In genomic region chr16:46803373-46803772, GRCh38 we compare ENCODE assay signal across 21 cellular contexts. TPM values are rescaled to one million over a fixed set of nuclear protein-coding genes. Genes with fewer than 3 reads are reported as not detected.
DNase-seq lines count a peak whose midpoint lies in the region; ATAC-seq, FAIRE-seq and TF ChIP-seq lines count a peak whose summit lies in the region.
"Had no signal": no experiment of that assay in that cellular context is flagged by ENCODE, and none has a peak within 500 bp of the region (broad histone marks: within the 10 kb centered on the region; RNA-seq: fewer than 3 reads in every experiment).

No MANE protein-coding gene starts in this region.

- H3K4me3 ChIP-seq in cardiac muscle cell (no peak overlapping the region), OCI-LY1 (ENCODE audit: low read depth, low read length, poor library complexity, severe bottlenecking) (no peak overlapping the region), H1 (ENCODE audit: extremely low read depth in 1 of 4, insufficient read depth in 2 of 4, low read depth in 3 of 4, low read length in 4 of 4) (no peak overlapping the region), brain microvascular endothelial cell (ENCODE audit: low read depth, low read length) (no peak overlapping the region)
- H3K4me3 ChIP-seq: Peyer's patch had no signal

- H2BK120ac ChIP-seq in H1 (replicated peaks; ENCODE audit: low read depth, low read length) = no peak overlapping the region

- ATAC-seq in left cardiac atrium = no peak
- ATAC-seq in HG02610 (IDR thresholded peaks at IDR 0.05; ENCODE audit: unreplicated experiment) = no peak
- ATAC-seq: Right ventricle myocardium inferior had no signal

- no peak overlapping the region for H2BK20ac ChIP-seq in H1 (ENCODE audit: low read length)

- no peaks in the 10 kb centered on the region for H3K9me3 Mint-ChIP-seq in osteocyte (ENCODE audit: unreplicated experiment)
- H3K9me3 Mint-ChIP-seq: CD8-positive, alpha-beta memory T cell had no signal

- no peak for DNase-seq in cardiac muscle cell (ENCODE audit: low read depth in 1 of 2, low spot score in 1 of 2)
- no peak for DNase-seq in left cardiac atrium
- no peak for DNase-seq in H1 (ENCODE audit: low read depth in 1 of 2, low spot score in 2 of 2)
- DNase-seq in osteocyte (ENCODE audit: extremely low spot score, unreplicated experiment) = no peak
- no peak for DNase-seq in NCI-H2227 (lab: John Stamatoyannopoulos, UW; ENCODE audit: unreplicated experiment)
- no peak for DNase-seq in brain microvascular endothelial cell
- DNase-seq: 8988T; CD8-positive, alpha-beta memory T cell; DMS53; EL; NCI-H1092 treated with DMSO at 0.1 percent for 48 hours; NCI-H146; NCI-H2029 treated with DMSO at 0.1 percent for 48 hours; NCI-H2171; NCI-H446; Peyer's patch had no signal

- H3K4me1 ChIP-seq in cardiac muscle cell (ENCODE audit: low read depth) (peaks cover 15% of the 10 kb centered on the region), OCI-LY1 (ENCODE audit: insufficient read depth, low read length, severe bottlenecking) (peaks cover 17% of the 10 kb centered on the region), H1 (replicated peaks in 1 of 4; ENCODE audit: control insufficient read depth in 3 of 4, insufficient read depth in 4 of 4, low read length in 3 of 4) (no peaks in the 10 kb centered on the region)
- H3K4me1 ChIP-seq: Peyer's patch had no signal

- H3K27me3 Mint-ChIP-seq in osteocyte (ENCODE audit: unreplicated experiment) = no peaks in the 10 kb centered on the region
- H3K27me3 Mint-ChIP-seq: CD8-positive, alpha-beta memory T cell had no signal

- no peak overlapping the region for H3K4me3 Mint-ChIP-seq in osteocyte (ENCODE audit: unreplicated experiment)
- H3K4me3 Mint-ChIP-seq: CD8-positive, alpha-beta memory T cell had no signal

- no peak overlapping the region for H4K91ac ChIP-seq in H1 (replicated peaks; ENCODE audit: insufficient read length, low read length)

- WGBS in H1 (ENCODE audit: extremely low coverage in 1 of 2, insufficient coverage in 1 of 2, insufficient read length in 1 of 2, insufficient replicate concordance in 2 of 2, low coverage in 1 of 2, low lambda C conversion rate in 2 of 2, missing lambda C conversion rate in 1 of 2), 2 experiments = 85% methylated on average over 3 of the region's 3 CpGs; no CpG with 5 or more reads in 1 of the 2 experiments

- no peak overlapping the region for H2BK5ac ChIP-seq in H1 (ENCODE audit: low read depth, low read length)

- no peak for TF ChIP-seq RAD21 in H1 (IDR thresholded peaks at IDR 0.05 in 1 of 2, conservative IDR thresholded peaks at IDR 0.05 in 1 of 2; ENCODE audit: low read depth in 2 of 2, low read length in 2 of 2)

- H3K4me1 Mint-ChIP-seq in osteocyte (ENCODE audit: unreplicated experiment) = peaks cover 3% of the 10 kb centered on the region

- H3K27ac Mint-ChIP-seq in osteocyte (ENCODE audit: unreplicated experiment) = peak overlapping the region; percentile 27

- H3F3A ChIP-seq in OCI-LY1 (ENCODE audit: insufficient read depth, low read length) = no peaks in the 10 kb centered on the region

- no peak overlapping the region for H3K4ac ChIP-seq in H1 (replicated peaks; ENCODE audit: insufficient read length, low read depth, low read length)

- CTCF ChIA-PET in H1 (lab: Charles Lee; ENCODE audit: partially characterized antibody) = interaction anchor here (0.5 to 1.0 kb wide), 2 partner anchors 10 to 126 kb away, joined by 3 to 4 read pairs; no protein-coding TSS in a partner anchor

- in situ Hi-C loops in brain microvascular endothelial cell (cut with HindIII; ENCODE audit: low pct_ligation_motif_present, low sequenced_read_pairs) = no loop called here

- POLR2A ChIA-PET in H1 (lab: Charles Lee; ENCODE audit: partially characterized antibody) = no interaction called here

- no peak for TF ChIP-seq POLR2A in H1 (IDR thresholded peaks at IDR 0.05; ENCODE audit: control extremely low read depth in 1 of 2, low read depth in 2 of 2, low read length in 2 of 2)

- H3K9me3 ChIP-seq in cardiac muscle cell (ENCODE audit: low read depth) (no peaks in the 10 kb centered on the region), OCI-LY1 (ENCODE audit: low read length) (no peaks in the 10 kb centered on the region), H1 (ENCODE audit: insufficient read depth in 2 of 2, low read depth in 1 of 2, low read length in 1 of 2) (no peaks in the 10 kb centered on the region)
- H3K9me3 ChIP-seq: Peyer's patch had no signal

- H3K56ac ChIP-seq in H1 (replicated peaks; ENCODE audit: insufficient read length, low read depth, low read length) = no peak overlapping the region

- no peak overlapping the region for H3K14ac ChIP-seq in H1 (ENCODE audit: insufficient read length)

- no peak overlapping the region for H2BK15ac ChIP-seq in H1 (ENCODE audit: low read length)

- peaks cover 21% of the 10 kb centered on the region for H3K36me3 Mint-ChIP-seq in osteocyte (ENCODE audit: unreplicated experiment)

- no peak overlapping the region for H3K23ac ChIP-seq in H1 (ENCODE audit: insufficient read length)

- H2BK12ac ChIP-seq in H1 (ENCODE audit: low read depth, low read length) = no peak overlapping the region

- no peak overlapping the region for H4K8ac ChIP-seq in H1 (ENCODE audit: extremely low read depth, insufficient read depth, low read length)

- H3K23me2 ChIP-seq in H1 (ENCODE audit: low read depth, low read length) = no peaks in the 10 kb centered on the region

- H3K79me1 ChIP-seq in H1 (ENCODE audit: low read depth, low read length) = no peaks in the 10 kb centered on the region; the same call in 1 of the 2 replicates

- peaks cover 47% of the 10 kb centered on the region for H3K79me2 ChIP-seq in OCI-LY1 (ENCODE audit: insufficient read depth, low read length)
- H3K79me2 ChIP-seq in H1 (ENCODE audit: control insufficient read depth in 1 of 2, insufficient read depth in 2 of 2, low read length in 2 of 2) = no peaks in the 10 kb centered on the region

- H3K36me3 ChIP-seq in cardiac muscle cell (peaks cover 20% of the 10 kb centered on the region), OCI-LY1 (ENCODE audit: insufficient read depth, low read length) (peaks cover 88% of the 10 kb centered on the region), H1 (ENCODE audit: control insufficient read depth in 2 of 4, insufficient read depth in 4 of 4, low read length in 3 of 4) (peaks cover 0 to 5% (median 0%) of the 10 kb centered on the region in 4 experiments; a peak in 2 of 8 replicates), brain microvascular endothelial cell (replicated peaks) (no peaks in the 10 kb centered on the region)
- H3K36me3 ChIP-seq: Peyer's patch had no signal

- intact Hi-C loops in left cardiac atrium (cut with DNase I) = loop anchor here (10.0 kb wide), 2 partner anchors 99 to 109 kb away; no protein-coding TSS in a partner anchor

- no peak for FAIRE-seq in H1 (lab: Jason Lieb, UNC)
- FAIRE-seq: HTR-8/SVneo had no signal

- no peaks in the 10 kb centered on the region for H4K20me1 ChIP-seq in OCI-LY1 (ENCODE audit: insufficient read depth, low read length)
- no peaks in the 10 kb centered on the region for H4K20me1 ChIP-seq in H1 (replicated peaks in 1 of 2; ENCODE audit: control insufficient read depth in 1 of 2, insufficient read depth in 2 of 2, low read length in 2 of 2)

- no peak overlapping the region for H4K5ac ChIP-seq in H1 (ENCODE audit: insufficient read length, low read depth, low read length)

- no peak overlapping the region for H2AFZ ChIP-seq in OCI-LY1 (ENCODE audit: low read length)
- H2AFZ ChIP-seq in H1 (ENCODE audit: low read length) = no peak overlapping the region

- no peak overlapping the region for H3K18ac ChIP-seq in H1 (ENCODE audit: extremely low read depth, low read length)

- no peaks in the 10 kb centered on the region for H3K9me2 ChIP-seq in OCI-LY1 (ENCODE audit: low read depth, low read length)

- TF ChIP-seq CTCF in cardiac muscle cell (IDR thresholded peaks at IDR 0.05; ENCODE audit: low read depth, low read length) (no peak), OCI-LY1 (IDR thresholded peaks at IDR 0.05; ENCODE audit: low read length) (no peak), H1 (IDR thresholded peaks at IDR 0.05; ENCODE audit: control extremely low read depth in 1 of 3, insufficient read depth in 1 of 3, low read depth in 1 of 3, low read length in 3 of 3) (no peak), osteocyte (IDR thresholded peaks at IDR 0.05) (no peak), brain microvascular endothelial cell (IDR thresholded peaks at IDR 0.05; ENCODE audit: low read depth, low read length, missing control alignments) (no peak)

- H3K9ac ChIP-seq in OCI-LY1 (ENCODE audit: low read length) (no peak overlapping the region), H1 (replicated peaks in 1 of 4; ENCODE audit: extremely low read depth in 1 of 4, low read depth in 3 of 4, low read length in 3 of 4) (no peak overlapping the region)

- H3K27ac ChIP-seq in cardiac muscle cell = peak overlapping the region; percentile 70
- peak overlapping the region; percentile 5 for H3K27ac ChIP-seq in OCI-LY1 (ENCODE audit: low read depth, low read length, poor library complexity, severe bottlenecking)
- H3K27ac ChIP-seq in H1 (ENCODE audit: low read depth, low read length) = no peak overlapping the region
- no peak overlapping the region for H3K27ac ChIP-seq in brain microvascular endothelial cell
- H3K27ac ChIP-seq: HL-60, Peyer's patch had no signal

- H3K4me2 ChIP-seq in OCI-LY1 (ENCODE audit: low read length) = no peak overlapping the region
- H3K4me2 ChIP-seq in H1 (ENCODE audit: insufficient read depth in 1 of 2, low read depth in 2 of 2, low read length in 2 of 2) = no peak overlapping the region

- TF ChIP-seq EP300 in H1 (IDR thresholded peaks at IDR 0.05; ENCODE audit: borderline replicate concordance in 1 of 2, low read depth in 2 of 2, low read length in 2 of 2) = no peak

- H3K27me3 ChIP-seq in cardiac muscle cell (no peaks in the 10 kb centered on the region), OCI-LY1 (ENCODE audit: insufficient read depth, low read length) (no peaks in the 10 kb centered on the region), H1 (replicated peaks in 1 of 4; ENCODE audit: control insufficient read depth in 3 of 4, extremely low read depth in 1 of 4, insufficient read depth in 3 of 4, low read length in 3 of 4) (no peaks in the 10 kb centered on the region), brain microvascular endothelial cell (replicated peaks) (no peaks in the 10 kb centered on the region)
- H3K27me3 ChIP-seq: Peyer's patch had no signal

- no peak overlapping the region for H2AK5ac ChIP-seq in H1 (ENCODE audit: low read depth, low read length)

RNA-seq across cellular contexts. Expression of gene C16orf87, which starts 27.6 kb away (rescaled TPM):
- 26.0 and 41.0 TPM in 2 replicates for total RNA-seq in cardiac muscle cell
- polyA plus RNA-seq in cardiac muscle cell = 45.1 and 66.6 TPM in 2 replicates
- 10 to 100 TPM in 1 of 2 donors, 1 to 10 TPM in 1; 8.6 to 10.2 TPM for total RNA-seq in left cardiac atrium
- total RNA-seq in H1 (2021; fragmentation: NEBNext Ultra II Directional; extraction: Animal tissue kit (Norgen Biotek cat#: 25700)) = 20.6 and 21.8 TPM in 2 replicates
- 3.4 and 4.8 TPM in 2 replicates for polyA plus RNA-seq in H1 (2011; rRNA removed)
- 9.5 TPM for polyA plus RNA-seq in H1 (2011; cell fraction: cytosol; rRNA removed)
- 2.4 TPM for polyA plus RNA-seq in H1 (2011; cell fraction: nucleus; rRNA removed)
- 8.4 to 16.0 TPM (median 9.2 TPM) in 4 replicates for polyA plus RNA-seq in H1 (2012, experiment 1 of 2)
- polyA plus RNA-seq in H1 (2012, experiment 2 of 2) = 2.7 TPM
- polyA plus RNA-seq in H1 (2013, experiment 1 of 2) = 13.2 TPM
- polyA plus RNA-seq in H1 (2013, experiment 2 of 2) = 14.2 TPM
- 4.4 and 5.6 TPM in 2 replicates for polyA minus RNA-seq in H1 (2011; rRNA and poly(A)+ RNA removed)
- polyA minus RNA-seq in H1 (2011; cell fraction: cytosol; rRNA and poly(A)+ RNA removed) = 4.7 TPM
- polyA minus RNA-seq in H1 (2011; cell fraction: nucleus; rRNA and poly(A)+ RNA removed) = 7.8 TPM
- total RNA-seq in osteocyte = 14.0 and 14.5 TPM in 2 replicates

RNA-seq across cellular contexts. Expression of gene MYLK3, which starts 55.2 kb away (rescaled TPM):
- total RNA-seq in cardiac muscle cell (203 and 211 TPM in 2 replicates), left cardiac atrium (100 to 1,000 TPM; 230 to 333 TPM), osteocyte (0.24 and 0.42 TPM in 2 replicates)
- polyA plus RNA-seq in cardiac muscle cell (57.5 and 57.8 TPM in 2 replicates), H1 (2011; rRNA removed) (0.14 and 0.19 TPM in 2 replicates)
- total RNA-seq in H1 (2021; fragmentation: NEBNext Ultra II Directional; extraction: Animal tissue kit (Norgen Biotek cat#: 25700)) = 0.23 and 0.35 TPM in 2 replicates
- 0.32 TPM for polyA plus RNA-seq in H1 (2011; cell fraction: cytosol; rRNA removed)
- polyA plus RNA-seq in H1 (2011; cell fraction: nucleus; rRNA removed) = 0.76 TPM
- polyA plus RNA-seq in H1 (2012, experiment 1 of 2) = 0.34 to 1.0 TPM (median 0.48 TPM) in 4 replicates
- 0.05 TPM for polyA plus RNA-seq in H1 (2012, experiment 2 of 2)
- polyA plus RNA-seq in H1 (2013, experiment 1 of 2) = 0.24 TPM
- 0.18 TPM for polyA plus RNA-seq in H1 (2013, experiment 2 of 2)
- 0.50 and 1.2 TPM in 2 replicates for polyA minus RNA-seq in H1 (2011; rRNA and poly(A)+ RNA removed)
- not detected for polyA minus RNA-seq in H1 (2011; cell fraction: cytosol; rRNA and poly(A)+ RNA removed)
- polyA minus RNA-seq in H1 (2011; cell fraction: nucleus; rRNA and poly(A)+ RNA removed) = 0.70 TPM
- total RNA-seq: Peyer's patch had no signal
- polyA plus RNA-seq: CD8-positive, alpha-beta memory T cell had no signal

Comparison
In these comparisons a context has a peak if more than half of its experiments do, and no peak if none do; other contexts are left out.
1. H3K27ac ChIP-seq: peak in cardiac muscle cell (single experiment) and OCI-LY1 (single experiment); none in H1 (single experiment) and brain microvascular endothelial cell (single experiment).
2. RNA of gene MYLK3, which starts 55.2 kb away (total RNA-seq): 230 to 333 TPM in left cardiac atrium and 203 to 211 TPM in cardiac muscle cell; 0.23 to 0.35 TPM in H1 and 0.24 to 0.42 TPM in osteocyte; every median in the first group is over 100 times any median in the second.